Comparison of ENCODE assay signal across 9 cellular contexts in the genomic region with DNA sequence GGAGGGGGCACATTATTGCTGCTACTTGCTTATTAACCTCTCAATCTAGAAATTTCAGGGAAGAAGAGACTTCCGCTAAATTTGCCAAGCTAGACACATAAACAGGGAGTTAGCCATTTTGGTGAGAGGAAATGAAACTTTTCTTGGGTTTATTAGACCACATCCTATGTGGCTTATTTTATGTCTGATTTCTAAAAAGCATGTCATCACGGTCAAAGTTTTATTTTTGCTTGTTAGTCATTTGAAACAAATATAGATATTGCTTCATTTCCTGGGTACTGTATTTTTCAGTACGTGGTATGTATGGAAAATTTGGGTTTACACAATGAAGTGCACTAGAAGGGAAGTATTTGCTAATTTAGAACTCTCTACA.
A peak's percentile ranks its signal among the peaks of the same experiment; 100 is the strongest.
DNase-seq lines count a peak whose midpoint lies in the region; ATAC-seq, FAIRE-seq and TF ChIP-seq lines count a peak whose summit lies in the region.
"Had no signal": no experiment of that assay in that cellular context is flagged by ENCODE, and none has a peak within 500 bp of the region (broad histone marks: within the 10 kb centered on the region; RNA-seq: fewer than 3 reads in every experiment).

No MANE protein-coding gene starts in this region.

- H3K27me3 Mint-ChIP-seq in activated CD4-positive, alpha-beta T cell treated with anti-CD3 and anti-CD28 coated beads, Interleukin-2, amount 10 ng/mL, durations not matched to agents 24 days and 14 days: peaks cover 7% of the 10 kb centered on the region

- H3K9ac ChIP-seq in HCT116 (ENCODE audit: low read length) (no peak overlapping the region), keratinocyte (ENCODE audit: control insufficient read depth, extremely low read depth, insufficient read depth, low read length) (peak overlapping the region; percentile 22)

- H4K20me1 ChIP-seq in HCT116 (ENCODE audit: insufficient read depth) (peaks cover 17% of the 10 kb centered on the region; the same call in 1 of the 2 replicates), keratinocyte (ENCODE audit: control insufficient read depth, extremely low read depth, insufficient read depth, low read length) (no peaks in the 10 kb centered on the region)

- H3K79me2 ChIP-seq in HCT116 (ENCODE audit: insufficient read depth, low read length): peaks cover 93% of the 10 kb centered on the region
- H3K79me2 ChIP-seq in keratinocyte (ENCODE audit: control insufficient read depth, insufficient read depth, low read length): no peaks in the 10 kb centered on the region

- H3K4me3 ChIP-seq in HCT116 (replicated peaks in 1 of 2; ENCODE audit: low read depth in 1 of 2, low read length in 2 of 2) (no peak overlapping the region; a peak in 1 of 4 replicates), keratinocyte (ENCODE audit: control insufficient read depth in 2 of 3, extremely low read depth in 1 of 3, insufficient read depth in 2 of 3, low read depth in 1 of 3, low read length in 3 of 3) (peak overlapping the region in 2 of 3 experiments; percentile 7 to 38), H7 (ENCODE audit: insufficient read depth, low read depth, low read length) (no peak overlapping the region)

- POLR2A ChIA-PET in HCT116 (lab: Charles Lee): no interaction called here

- peaks cover 9% of the 10 kb centered on the region for H3K4me1 Mint-ChIP-seq in activated CD4-positive, alpha-beta T cell treated with anti-CD3 and anti-CD28 coated beads, Interleukin-2, amount 10 ng/mL, durations not matched to agents 24 days and 14 days

- dilution Hi-C loops in keratinocyte (cut with MboI; ENCODE audit: extremely low pct_ligation_motif_present, low sequenced_read_pairs): no loop called here

- no peak overlapping the region for H2AFZ ChIP-seq in HCT116 (ENCODE audit: low read depth, low read length, poor library complexity, severe bottlenecking)
- no peak overlapping the region for H2AFZ ChIP-seq in keratinocyte (ENCODE audit: control insufficient read depth, low read length)

- ATAC-seq in HCT116: no peak

- no peak for TF ChIP-seq RAD21 in HCT116 (IDR thresholded peaks at IDR 0.05; ENCODE audit: low read depth)

- no peak overlapping the region for H3K27ac Mint-ChIP-seq in activated CD4-positive, alpha-beta T cell treated with anti-CD3 and anti-CD28 coated beads, Interleukin-2, amount 10 ng/mL, durations not matched to agents 24 days and 14 days

- H3K36me3 Mint-ChIP-seq in activated CD4-positive, alpha-beta T cell treated with anti-CD3 and anti-CD28 coated beads, Interleukin-2, amount 10 ng/mL, durations not matched to agents 24 days and 14 days (ENCODE audit: low read depth): no peaks in the 10 kb centered on the region

- TF ChIP-seq CTCF in HCT116 (IDR thresholded peaks at IDR 0.05 in 2 of 3, conservative IDR thresholded peaks at IDR 0.05 in 1 of 3; ENCODE audit: borderline replicate concordance in 1 of 3, insufficient read depth in 1 of 3, low read depth in 2 of 3, low read length in 2 of 3) (no peak), keratinocyte (optimal IDR thresholded peaks at IDR 0.05 in 1 of 3, IDR thresholded peaks at IDR 0.05 in 1 of 3, conservative IDR thresholded peaks at IDR 0.05 in 1 of 3; ENCODE audit: extremely low read depth in 1 of 3, insufficient read depth in 2 of 3, low read length in 3 of 3) (no peak)

- intact Hi-C loops in HCT116 (cut with micrococcal nuclease): no loop called here
- intact Hi-C loops in activated CD4-positive, alpha-beta T cell treated with anti-CD3 and anti-CD28 coated beads, Interleukin-2, amount 10 ng/mL, durations not matched to agents 24 days and 14 days (cut with micrococcal nuclease): no loop called here

- H3K9me3 Mint-ChIP-seq in activated CD4-positive, alpha-beta T cell treated with anti-CD3 and anti-CD28 coated beads, Interleukin-2, amount 10 ng/mL, durations not matched to agents 24 days and 14 days: peaks cover 4% of the 10 kb centered on the region

- RAD21 ChIA-PET in HCT116 (lab: Charles Lee; ENCODE audit: low non-redundant PET in 1 of 2, low total read pairs in 2 of 2, uncharacterized antibody in 2 of 2, unreplicated experiment in 2 of 2): interaction anchor here in 1 of 2 experiments (1.0 kb wide), 1 partner anchor 20 kb away, joined by 3 read pairs; no protein-coding TSS in a partner anchor

- H3K36me3 ChIP-seq in HCT116 (ENCODE audit: control insufficient read depth in 1 of 2, insufficient read depth in 2 of 2, low read length in 2 of 2) (peaks cover 0 to 52% of the 10 kb centered on the region in 2 experiments; a peak in 2 of 4 replicates), keratinocyte (ENCODE audit: control insufficient read depth in 2 of 2, extremely low read depth in 1 of 2, insufficient read depth in 2 of 2, low read length in 2 of 2) (peaks cover 0 to 2% of the 10 kb centered on the region in 2 experiments), H7 (replicated peaks; ENCODE audit: control insufficient read depth, insufficient read depth, low read length) (peaks cover 7% of the 10 kb centered on the region)

- peak overlapping the region; percentile 63 for H3K27ac ChIP-seq in HCT116 (ENCODE audit: low read depth, low read length)
- H3K27ac ChIP-seq in keratinocyte (ENCODE audit: control insufficient read depth, insufficient read depth, low read length): peak overlapping the region; percentile 63

- no peaks in the 10 kb centered on the region for H3K9me3 ChIP-seq in HCT116 (ENCODE audit: control insufficient read depth in 1 of 2, insufficient read depth in 1 of 2, low read depth in 1 of 2, low read length in 2 of 2)
- H3K9me3 ChIP-seq in keratinocyte (ENCODE audit: control insufficient read depth, low read depth, low read length): no peaks in the 10 kb centered on the region

- H3K9me1 ChIP-seq in keratinocyte (ENCODE audit: control insufficient read depth, extremely low read depth, insufficient read depth, low read length): no peaks in the 10 kb centered on the region

- FAIRE-seq in RCC 7860 (lab: Jason Lieb, UNC): peak; percentile 73
- no peak for FAIRE-seq in keratinocyte (lab: Jason Lieb, UNC)

- DNase-seq in EH (ENCODE audit: low read depth) (peak; percentile 75), HCT116 (ENCODE audit: low read depth, low spot score) (no peak), RCC 7860 (ENCODE audit: low spot score) (peak; percentile 28), keratinocyte (ENCODE audit: low read depth, low spot score) (no peak), H7 (no peak), DMS153 treated with DMSO at 0.1 percent for 48 hours (lab: John Stamatoyannopoulos, UW; ENCODE audit: unreplicated experiment) (no peak), NCI-H526 (lab: John Stamatoyannopoulos, UW) (no peak)
- no peak for DNase-seq in activated CD4-positive, alpha-beta T cell treated with anti-CD3 and anti-CD28 coated beads, Interleukin-2, amount 10 ng/mL, durations not matched to agents 24 days and 14 days
- DNase-seq: activated T-cell treated with anti-CD3 and anti-CD28 coated beads, Interleukin-2, amount 50 U/mL, for 4 hours had no signal

- H3K4me3 Mint-ChIP-seq in activated CD4-positive, alpha-beta T cell treated with anti-CD3 and anti-CD28 coated beads, Interleukin-2, amount 10 ng/mL, durations not matched to agents 24 days and 14 days: no peak overlapping the region
- H3K4me3 Mint-ChIP-seq: activated T-cell treated with anti-CD3 and anti-CD28 coated beads, Interleukin-2, amount 50 U/mL, for 4 hours had no signal

- H3K27me3 ChIP-seq in HCT116 (ENCODE audit: insufficient read depth, low read length) (no peaks in the 10 kb centered on the region), keratinocyte (ENCODE audit: control insufficient read depth, extremely low read depth, insufficient read depth, low read length) (no peaks in the 10 kb centered on the region), H7 (ENCODE audit: control insufficient read depth, insufficient read depth, low read length) (no peaks in the 10 kb centered on the region)

- BruUV-seq in HCT116 (replicated peaks; lab: Mats Ljungman, UMichigan): no TSS peak

- H3K4me1 ChIP-seq in HCT116 (ENCODE audit: control insufficient read depth in 1 of 2, insufficient read depth in 2 of 2, low read length in 2 of 2) (peaks cover 61 to 76% of the 10 kb centered on the region in 2 experiments), keratinocyte (ENCODE audit: control insufficient read depth, extremely low read depth, insufficient read depth, low read length) (peaks cover 20% of the 10 kb centered on the region)

- CTCF ChIA-PET in HCT116 (lab: Charles Lee): interaction anchor here (1.2 kb wide), 2 partner anchors 13 to 291 kb away, joined by 3 to 4 read pairs; no protein-coding TSS in a partner anchor

- no peaks in the 10 kb centered on the region for H3K9me2 ChIP-seq in HCT116 (ENCODE audit: insufficient read depth)

- H3K4me2 ChIP-seq in HCT116 (ENCODE audit: low read length): peak overlapping the region; percentile 59
- H3K4me2 ChIP-seq in keratinocyte (ENCODE audit: control insufficient read depth, extremely low read depth, insufficient read depth, low read depth, low read length): peak overlapping the region; percentile 74

- TF ChIP-seq POLR2A in HCT116 (IDR thresholded peaks at IDR 0.05; ENCODE audit: borderline replicate concordance, extremely low read depth, insufficient read depth, insufficient read length): no peak

TF ChIP-seq in HCT116, 20 proteins besides CTCF, POLR2A, EP300 and RAD21 (continues in another document):
- no peak for TF ChIP-seq SRF (IDR thresholded peaks at IDR 0.05; ENCODE audit: low read depth)
- TF ChIP-seq TCF7L2 (IDR thresholded peaks at IDR 0.05; ENCODE audit: borderline replicate concordance, extremely low read depth, insufficient read depth, insufficient read length): no peak
- TF ChIP-seq, protein P1, sequence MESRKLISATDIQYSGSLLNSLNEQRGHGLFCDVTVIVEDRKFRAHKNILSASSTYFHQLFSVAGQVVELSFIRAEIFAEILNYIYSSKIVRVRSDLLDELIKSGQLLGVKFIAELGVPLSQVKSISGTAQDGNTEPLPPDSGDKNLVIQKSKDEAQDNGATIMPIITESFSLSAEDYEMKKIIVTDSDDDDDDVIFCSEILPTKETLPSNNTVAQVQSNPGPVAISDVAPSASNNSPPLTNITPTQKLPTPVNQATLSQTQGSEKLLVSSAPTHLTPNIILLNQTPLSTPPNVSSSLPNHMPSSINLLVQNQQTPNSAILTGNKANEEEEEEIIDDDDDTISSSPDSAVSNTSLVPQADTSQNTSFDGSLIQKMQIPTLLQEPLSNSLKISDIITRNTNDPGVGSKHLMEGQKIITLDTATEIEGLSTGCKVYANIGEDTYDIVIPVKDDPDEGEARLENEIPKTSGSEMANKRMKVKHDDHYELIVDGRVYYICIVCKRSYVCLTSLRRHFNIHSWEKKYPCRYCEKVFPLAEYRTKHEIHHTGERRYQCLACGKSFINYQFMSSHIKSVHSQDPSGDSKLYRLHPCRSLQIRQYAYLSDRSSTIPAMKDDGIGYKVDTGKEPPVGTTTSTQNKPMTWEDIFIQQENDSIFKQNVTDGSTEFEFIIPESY (IDR thresholded peaks at IDR 0.05; ENCODE audit: extremely low read depth, insufficient replicate concordance, low read length): no peak

Comparison
In these comparisons a context has a peak if more than half of its experiments do, and no peak if none do; other contexts are left out.
1. DNase-seq: peak in EH (single experiment) and RCC 7860 (single experiment); none in HCT116 (single experiment), keratinocyte (single experiment), H7 (single experiment), DMS153 treated with DMSO at 0.1 percent for 48 hours (single experiment), NCI-H526 (0 of 2) and activated CD4-positive, alpha-beta T cell treated with anti-CD3 and anti-CD28 coated beads, Interleukin-2, amount 10 ng/mL, durations not matched to agents 24 days and 14 days (single experiment).
2. H3K4me3 ChIP-seq: peak in keratinocyte (2 of 3); none in HCT116 (0 of 2) and H7 (single experiment).